In the genomic region with DNA sequence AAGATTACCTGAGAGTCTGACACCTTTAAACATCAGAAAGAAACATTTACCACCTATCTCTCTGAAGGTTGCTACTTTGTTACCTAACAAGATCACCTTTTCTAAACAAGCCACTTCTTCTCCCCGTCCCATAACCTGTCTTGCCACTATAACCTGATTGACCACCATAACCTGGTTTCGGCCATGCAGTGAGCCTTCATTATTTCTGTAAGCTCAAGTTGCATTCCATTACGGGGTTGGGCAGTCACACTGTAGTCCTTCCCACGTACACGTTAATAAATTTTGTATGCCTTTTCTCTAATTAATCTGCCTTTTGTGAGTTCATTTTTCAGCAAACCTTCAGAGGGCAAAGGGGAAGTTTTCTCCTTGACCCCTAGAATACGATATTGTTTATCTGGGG, we compare ENCODE assay signal across 29 cellular contexts. TPM values are rescaled to one million over a fixed set of nuclear protein-coding genes. Genes with fewer than 3 reads are reported as not detected.
DNase-seq lines count a peak whose midpoint lies in the region; ATAC-seq and TF ChIP-seq lines count a peak whose summit lies in the region.
"Had no signal": no experiment of that assay in that cellular context is flagged by ENCODE, and none has a peak within 500 bp of the region (broad histone marks: within the 10 kb centered on the region; RNA-seq: fewer than 3 reads in every experiment).

No MANE protein-coding gene starts in this region.

- H3K4me1 Mint-ChIP-seq in type B pancreatic cell (ENCODE audit: unreplicated experiment), result peaks cover 20% of the 10 kb centered on the region

- H3K9me3 ChIP-seq in left lung (no peaks in the 10 kb centered on the region), testis (no peaks in the 10 kb centered on the region)
- H3K9me3 ChIP-seq: Caco-2, MG63, SJSA1 had no signal

- H3K4me3 Mint-ChIP-seq in type B pancreatic cell, result peak overlapping the region; percentile 56
- H3K4me3 Mint-ChIP-seq: CD4-positive, alpha-beta memory T cell; HFFc6 had no signal

- H3K36me3 ChIP-seq in left lung (no peaks in the 10 kb centered on the region), testis (ENCODE audit: low read depth, missing control alignments) (no peaks in the 10 kb centered on the region)
- H3K36me3 ChIP-seq: MG63, SJSA1 had no signal

- 66 to 75% methylated on average over 6 of the region's 6 CpGs for WGBS in testis, 2 donors

- ATAC-seq in left lung (peak; percentile 71), HG03175 (IDR thresholded peaks at IDR 0.05; ENCODE audit: unreplicated experiment) (no peak), GM18873 (IDR thresholded peaks at IDR 0.05; ENCODE audit: low FRiP score, unreplicated experiment) (no peak)

- DNase-seq in HT-29 (ENCODE audit: low spot score) (peak; percentile 5), epithelial cell of esophagus (ENCODE audit: low read depth) (peak; percentile 55), left lung (no peak), type B pancreatic cell (ENCODE audit: extremely low spot score, unreplicated experiment) (no peak), testis (no peak), DMS79 treated with DMSO at 0.1 percent for 48 hours (lab: John Stamatoyannopoulos, UW) (no peak)
- DNase-seq: C1 segment of cervical spinal cord; CD4-positive, alpha-beta memory T cell; DMS 273 treated with DMSO at 0.1 percent for 48 hours; DMS79; GM23248; H7; HFFc6; MG63; NCI-H1105 treated with DMSO at 0.1 percent for 48 hours; NCI-H146; NCI-H1930; NCI-H2107; NCI-H446; NCI-H524 treated with DMSO at 0.1 percent for 48 hours; NCI-H774; NK-92 treated with Interleukin-12 subunit alpha and Interleukin-12 subunit beta, amount 100 ng/mL, for 24 hours; Right ventricle myocardium superior; RPMI8226 had no signal

- H3K27me3 Mint-ChIP-seq in type B pancreatic cell, result peaks cover 5% of the 10 kb centered on the region

- TF ChIP-seq POLR2A in testis (IDR thresholded peaks at IDR 0.05), result no peak

- intact Hi-C loops in left lung (cut with DNase I) (no loop called here), testis (cut with DNase I; ENCODE audit: low total_unique reads) (no loop called here)

- no peak overlapping the region for H3K4me3 ChIP-seq in epithelial cell of esophagus (ENCODE audit: low read length)
- no peak overlapping the region for H3K4me3 ChIP-seq in left lung
- no peak overlapping the region for H3K4me3 ChIP-seq in testis
- H3K4me3 ChIP-seq: GM23248, K562, MG63, SJSA1 had no signal

- TF ChIP-seq CTCF in epithelial cell of esophagus (IDR thresholded peaks at IDR 0.05; ENCODE audit: insufficient read depth, low read depth, low read length, missing control alignments) (no peak), left lung (IDR thresholded peaks at IDR 0.05) (no peak), type B pancreatic cell (conservative IDR thresholded peaks at IDR 0.05) (no peak), testis (IDR thresholded peaks at IDR 0.05) (no peak)

- no peaks in the 10 kb centered on the region for H3K9me3 Mint-ChIP-seq in type B pancreatic cell
- H3K9me3 Mint-ChIP-seq: CD4-positive, alpha-beta memory T cell; HFFc6 had no signal

- H3K36me3 Mint-ChIP-seq in type B pancreatic cell, result no peaks in the 10 kb centered on the region
- H3K36me3 Mint-ChIP-seq: CD4-positive, alpha-beta memory T cell had no signal

- peaks cover 0 to 17% of the 10 kb centered on the region in 2 donors for H3K4me1 ChIP-seq in left lung
- no peaks in the 10 kb centered on the region for H3K4me1 ChIP-seq in testis
- H3K4me1 ChIP-seq: Caco-2, SJSA1 had no signal

- H3K27me3 ChIP-seq in left lung (peaks cover 0 to 3% of the 10 kb centered on the region in 2 donors), testis (no peaks in the 10 kb centered on the region)

- H3K27ac ChIP-seq in left lung (no peak overlapping the region), testis (no peak overlapping the region)
- H3K27ac ChIP-seq: GM23248, SJSA1 had no signal

- peak overlapping the region; percentile 97 for H3K27ac Mint-ChIP-seq in type B pancreatic cell
- H3K27ac Mint-ChIP-seq: HFFc6 had no signal

RNA-seq across cellular contexts. Expression of a gene that starts 28.0 kb away (rescaled TPM):
- 66.5 and 69.9 TPM in 2 replicates for total RNA-seq in HT-29 (2014; rRNA removed; shearing (Covaris generic))
- total RNA-seq in left lung, result 100 to 1,000 TPM in 1 of 2 donors, 10 to 100 TPM in 1; 76.0 to 132 TPM
- total RNA-seq in type B pancreatic cell (ENCODE audit: low replicate concordance), result 214 and 226 TPM in 2 replicates
- 10 to 100 TPM; 60.5 to 72.2 TPM for total RNA-seq in testis
- polyA plus RNA-seq in testis (ENCODE audit: insufficient read depth, low read depth, low replicate concordance), result 34.5 TPM

RNA-seq across cellular contexts. Expression of a gene that starts 50.5 kb away (rescaled TPM):
- total RNA-seq in HT-29 (2014; rRNA removed; shearing (Covaris generic)), result 18.4 and 20.8 TPM in 2 replicates
- total RNA-seq in left lung (10 to 100 TPM; 17.9 to 24.8 TPM), type B pancreatic cell (ENCODE audit: low replicate concordance) (23.0 and 30.4 TPM in 2 replicates), testis (10 to 100 TPM; 11.4 to 12.9 TPM)
- polyA plus RNA-seq in testis (ENCODE audit: insufficient read depth, low read depth, low replicate concordance), result 25.7 TPM

RNA-seq across cellular contexts. Expression of a gene that starts 51.0 kb away (rescaled TPM):
- total RNA-seq in HT-29 (2014; rRNA removed; shearing (Covaris generic)), result 15.9 and 18.3 TPM in 2 replicates
- total RNA-seq in left lung (1 to 10 TPM; 3.6 to 8.8 TPM), type B pancreatic cell (ENCODE audit: low replicate concordance) (11.3 and 25.9 TPM in 2 replicates), testis (10 to 100 TPM; 11.5 to 20.9 TPM)
- 14.5 TPM for polyA plus RNA-seq in testis (ENCODE audit: insufficient read depth, low read depth, low replicate concordance)

Comparison
In these comparisons a context has a peak if more than half of its experiments do, and no peak if none do; other contexts are left out.
1. DNase-seq: peak in HT-29 (single experiment) and epithelial cell of esophagus (single experiment); none in left lung (0 of 2), type B pancreatic cell (single experiment), testis (single experiment) and DMS79 treated with DMSO at 0.1 percent for 48 hours (single experiment).